ENCODE assay signal across 23 cellular contexts in the genomic region with DNA sequence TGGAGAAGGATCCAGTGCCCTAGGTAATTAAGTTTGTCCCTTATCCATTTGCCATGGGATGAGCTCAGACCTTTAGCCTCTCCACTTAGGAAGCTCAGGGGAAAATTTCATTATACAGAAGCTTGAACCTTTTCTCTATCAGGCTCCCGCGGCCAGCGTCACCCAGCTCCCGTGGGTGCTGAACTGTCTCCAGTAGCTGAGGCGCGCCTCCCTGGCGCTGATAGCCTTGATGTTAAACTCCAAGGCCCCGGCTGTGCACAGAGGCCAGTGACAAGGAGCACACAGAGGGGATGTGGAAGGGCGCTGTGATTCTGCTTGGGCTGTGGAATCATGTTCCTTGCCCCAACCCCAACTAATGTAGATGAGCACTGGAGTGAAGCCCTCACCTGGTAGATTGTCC. TPM values are rescaled to one million over a fixed set of nuclear protein-coding genes. Genes with fewer than 3 reads are reported as not detected.
DNase-seq lines count a peak whose midpoint lies in the region; ATAC-seq, FAIRE-seq and TF ChIP-seq lines count a peak whose summit lies in the region.
"Had no signal": no experiment of that assay in that cellular context is flagged by ENCODE, and none has a peak within 500 bp of the region (broad histone marks: within the 10 kb centered on the region; RNA-seq: fewer than 3 reads in every experiment).

No MANE protein-coding gene starts in this region.

- H3K79me2 ChIP-seq in hepatocyte, result no peaks in the 10 kb centered on the region
- no peaks in the 10 kb centered on the region for H3K79me2 ChIP-seq in osteoblast (ENCODE audit: insufficient read depth, low read length)

- H2AFZ ChIP-seq in hepatocyte (no peak overlapping the region), osteoblast (ENCODE audit: low read length) (no peak overlapping the region)

- H3K9me3 ChIP-seq in WERI-Rb-1 (ENCODE audit: severe bottlenecking) (no peaks in the 10 kb centered on the region), hepatocyte (ENCODE audit: low read depth) (no peaks in the 10 kb centered on the region), osteoblast (ENCODE audit: low read depth, low read length) (no peaks in the 10 kb centered on the region)
- H3K9me3 ChIP-seq: HAP-1, psoas muscle, thoracic aorta had no signal

- ATAC-seq in GM18868 (IDR thresholded peaks at IDR 0.05; ENCODE audit: unreplicated experiment), result no peak
- no peak for ATAC-seq in HG03457 (IDR thresholded peaks at IDR 0.05; ENCODE audit: unreplicated experiment)
- ATAC-seq: natural killer cell treated with Interleukin-12 subunit alpha and Interleukin-12 subunit beta and Interleukin-15 and Interleukin-18, amount 100 ng/mL, for 72 hours; psoas muscle had no signal

- H3K4me2 ChIP-seq in hepatocyte (peak overlapping the region; percentile 26), osteoblast (ENCODE audit: insufficient read depth, low read length) (no peak overlapping the region)

- H3K27ac ChIP-seq in WERI-Rb-1 (peak overlapping the region; percentile 89), hepatocyte (peak overlapping the region; percentile 76), osteoblast (ENCODE audit: low read depth, low read length) (peak overlapping the region; percentile 49), urinary bladder (ENCODE audit: low read depth) (peak overlapping the region; percentile 33)
- H3K27ac ChIP-seq: psoas muscle, thoracic aorta had no signal

- DNase-seq in WERI-Rb-1 (no peak), hepatocyte (ENCODE audit: low spot score) (no peak), osteoblast (ENCODE audit: insufficient read length, low spot score, missing footprints) (no peak), T1000 (lab: John Stamatoyannopoulos, UW) (no peak), H54 (ENCODE audit: insufficient read length, low spot score) (no peak)
- DNase-seq: activated CD4-positive, alpha-beta T cell treated with anti-CD3 and anti-CD28 coated beads, Interleukin-2, amount 10 ng/mL, durations not matched to agents 7 days and 5 days; cerebellar nuclear complex; effector CD4-positive, alpha-beta T cell; erythroblast; GDM1; Kasumi-1; NCI-H1048; NCI-H187 treated with DMSO at 0.1 percent for 48 hours; NCI-H748 treated with DMSO at 0.1 percent for 48 hours; psoas muscle; stimulated activated CD4-positive, alpha-beta T cell treated with anti-CD3 and anti-CD28 coated beads, Interleukin-1b, Interleukin-23, amount 100 ng/mL, for 48 hours had no signal

- no peaks in the 10 kb centered on the region for H3K9me2 ChIP-seq in hepatocyte (replicated peaks; ENCODE audit: insufficient read depth)

- no peak for FAIRE-seq in H54 (lab: Jason Lieb, UNC)
- FAIRE-seq: frontal cortex had no signal

- no peak for TF ChIP-seq POLR2A in H54 (IDR thresholded peaks at IDR 0.05; ENCODE audit: low read depth, low read length)

- H3K4me3 ChIP-seq in WERI-Rb-1 (ENCODE audit: low read depth, low read length) (no peak overlapping the region), hepatocyte (no peak overlapping the region), osteoblast (ENCODE audit: insufficient read depth, low read length) (no peak overlapping the region), urinary bladder (ENCODE audit: low read depth, low read length) (no peak overlapping the region)
- H3K4me3 ChIP-seq: HAP-1, psoas muscle, thoracic aorta had no signal

- H3K36me3 ChIP-seq in WERI-Rb-1 (peaks cover 7% of the 10 kb centered on the region), hepatocyte (replicated peaks; ENCODE audit: insufficient read depth, low read depth) (no peaks in the 10 kb centered on the region), osteoblast (ENCODE audit: insufficient read depth, low read length) (peaks cover 60% of the 10 kb centered on the region), urinary bladder (ENCODE audit: insufficient read depth) (no peaks in the 10 kb centered on the region)
- H3K36me3 ChIP-seq: HAP-1 had no signal

- no peaks in the 10 kb centered on the region for H4K20me1 ChIP-seq in hepatocyte (ENCODE audit: insufficient read depth, poor library complexity, severe bottlenecking)
- no peaks in the 10 kb centered on the region for H4K20me1 ChIP-seq in osteoblast (ENCODE audit: insufficient read depth, low read length)

- H3K4me1 ChIP-seq in hepatocyte (ENCODE audit: insufficient read depth) (peaks cover 30% of the 10 kb centered on the region), osteoblast (ENCODE audit: insufficient read depth, low read length) (peaks cover 56% of the 10 kb centered on the region), urinary bladder (ENCODE audit: insufficient read depth) (peaks cover 2% of the 10 kb centered on the region)

- TF ChIP-seq CTCF in WERI-Rb-1 (IDR thresholded peaks at IDR 0.05; ENCODE audit: low read depth, low read length) (no peak), hepatocyte (IDR thresholded peaks at IDR 0.05; ENCODE audit: poor library complexity) (no peak), osteoblast (IDR thresholded peaks at IDR 0.05; ENCODE audit: extremely low read depth, low read depth, low read length) (no peak)

- WGBS in hepatocyte (ENCODE audit: low lambda C conversion rate, missing lambda C conversion rate), result 91% methylated on average over 9 of the region's 9 CpGs
- 80% methylated on average over 9 of the region's 9 CpGs for WGBS in urinary bladder

- no peaks in the 10 kb centered on the region for H3K27me3 ChIP-seq in WERI-Rb-1 (ENCODE audit: insufficient read depth, low read depth, severe bottlenecking)
- H3K27me3 ChIP-seq in hepatocyte, result no peaks in the 10 kb centered on the region
- H3K27me3 ChIP-seq in osteoblast (ENCODE audit: insufficient read depth, low read length), result no peaks in the 10 kb centered on the region

RNA-seq across cellular contexts. Expression of gene NRP2, which starts 50.8 kb away (rescaled TPM):
- total RNA-seq in hepatocyte, result 60.2 and 79.2 TPM in 2 replicates
- 61.0 and 74.6 TPM in 2 replicates for polyA plus RNA-seq in hepatocyte
- total RNA-seq in osteoblast, result 145 and 183 TPM in 2 replicates
- 101 TPM for total RNA-seq in urinary bladder
- 74.4 TPM for polyA plus RNA-seq in urinary bladder

Comparison
In these comparisons a context has a peak if more than half of its experiments do, and no peak if none do; other contexts are left out.
1. H3K27ac ChIP-seq: peak in every context shown above with its lines; median percentile 89 in WERI-Rb-1; 76 in hepatocyte; 49 in osteoblast; 33 in urinary bladder.